ENCODE assay signal across 15 cellular contexts in genomic region chr16:17301184-17301583, GRCh38.
DNase-seq lines count a peak whose midpoint lies in the region; ATAC-seq and TF ChIP-seq lines count a peak whose summit lies in the region.
"Had no signal": no experiment of that assay in that cellular context is flagged by ENCODE, and none has a peak within 500 bp of the region (broad histone marks: within the 10 kb centered on the region; RNA-seq: fewer than 3 reads in every experiment).

No MANE protein-coding gene starts in this region.

- H3K9me3 Mint-ChIP-seq in CD14-positive monocyte (no peaks in the 10 kb centered on the region), IgD-negative memory B cell (no peaks in the 10 kb centered on the region), activated B cell treated with CpG ODN at 0.5 μM for 24 hours (no peaks in the 10 kb centered on the region)
- H3K9me3 Mint-ChIP-seq in stimulated activated memory B cell treated with anti-CD40 and anti-IgM and Interleukin-4, amounts not matched to agents 10 μg/mL and 1 μg/mL and 100 μg/mL, for 72 hours: no peaks in the 10 kb centered on the region
- H3K9me3 Mint-ChIP-seq: CD8-positive, alpha-beta memory T cell had no signal

- no peak for DNase-seq in CD14-positive monocyte (ENCODE audit: low spot score)
- no peak for DNase-seq in activated B cell treated with CpG ODN at 0.5 μM for 24 hours
- DNase-seq in COLO668 (lab: John Stamatoyannopoulos, UW; ENCODE audit: unreplicated experiment): no peak
- no peak for DNase-seq in putamen (ENCODE audit: low spot score)
- DNase-seq in RKO (ENCODE audit: low spot score): no peak
- DNase-seq: CD8-positive, alpha-beta memory T cell; EL; HCEC 1CT; NCI-H1105 treated with DMSO at 0.1 percent for 48 hours; NCI-H187 treated with DMSO at 0.1 percent for 48 hours; NCI-H446; NCI-H774; SIG-M5 had no signal

- H3K36me3 Mint-ChIP-seq in CD14-positive monocyte (peaks cover 3 to 7% of the 10 kb centered on the region in 2 donors), IgD-negative memory B cell (peaks cover 2% of the 10 kb centered on the region), activated B cell treated with CpG ODN at 0.5 μM for 24 hours (ENCODE audit: low read depth) (no peaks in the 10 kb centered on the region)
- no peaks in the 10 kb centered on the region for H3K36me3 Mint-ChIP-seq in stimulated activated memory B cell treated with anti-CD40 and anti-IgM and Interleukin-4, amounts not matched to agents 10 μg/mL and 1 μg/mL and 100 μg/mL, for 72 hours

- H3K27me3 Mint-ChIP-seq in CD14-positive monocyte (ENCODE audit: low read depth in 3 of 3): no peaks in the 10 kb centered on the region
- H3K27me3 Mint-ChIP-seq in IgD-negative memory B cell: no peaks in the 10 kb centered on the region
- H3K27me3 Mint-ChIP-seq in activated B cell treated with CpG ODN at 0.5 μM for 24 hours: no peaks in the 10 kb centered on the region
- no peaks in the 10 kb centered on the region for H3K27me3 Mint-ChIP-seq in stimulated activated memory B cell treated with anti-CD40 and anti-IgM and Interleukin-4, amounts not matched to agents 10 μg/mL and 1 μg/mL and 100 μg/mL, for 72 hours

- CTCF ChIA-PET in activated B cell treated with CpG ODN at 0.5 μM for 24 hours (lab: Charles Lee): interaction anchor here (0.6 to 3.0 kb wide), 20 partner anchors 9 to 708 kb away, joined by 3 to 16 read pairs (median 5); no protein-coding TSS in a partner anchor

- no peak overlapping the region for H3K4me3 Mint-ChIP-seq in CD14-positive monocyte
- peak overlapping the region in 3 of 4 donors; percentile 7 to 82 (median 80) for H3K4me3 Mint-ChIP-seq in IgD-negative memory B cell
- H3K4me3 Mint-ChIP-seq in activated B cell treated with CpG ODN at 0.5 μM for 24 hours: peak overlapping the region; percentile 58
- no peak overlapping the region for H3K4me3 Mint-ChIP-seq in stimulated activated memory B cell treated with anti-CD40 and anti-IgM and Interleukin-4, amounts not matched to agents 10 μg/mL and 1 μg/mL and 100 μg/mL, for 72 hours

- H3K4me1 Mint-ChIP-seq in CD14-positive monocyte (peaks cover 35% of the 10 kb centered on the region), IgD-negative memory B cell (peaks cover 33 to 47% (median 44%) of the 10 kb centered on the region in 3 donors), activated B cell treated with CpG ODN at 0.5 μM for 24 hours (peaks cover 70% of the 10 kb centered on the region)
- H3K4me1 Mint-ChIP-seq in stimulated activated memory B cell treated with anti-CD40 and anti-IgM and Interleukin-4, amounts not matched to agents 10 μg/mL and 1 μg/mL and 100 μg/mL, for 72 hours: peaks cover 61% of the 10 kb centered on the region

- peak; percentile 1 for ATAC-seq in activated B cell treated with CpG ODN at 0.5 μM for 24 hours (ENCODE audit: low read depth)
- no peak for ATAC-seq in stimulated activated memory B cell treated with anti-CD40 and anti-IgM and Interleukin-4, amounts not matched to agents 10 μg/mL and 1 μg/mL and 100 μg/mL, for 72 hours

- POLR2A ChIA-PET in activated B cell treated with CpG ODN at 0.5 μM for 24 hours (lab: Charles Lee): interaction anchor here (0.7 to 4.0 kb wide), 26 partner anchors 9 to 230 kb away, joined by 3 to 46 read pairs (median 6); no protein-coding TSS in a partner anchor

- intact Hi-C loops in CD14-positive monocyte (cut with micrococcal nuclease): loop anchor here in 1 of 2 donors (5.0 kb wide), 1 partner anchor 44 kb away; no protein-coding TSS in a partner anchor
- intact Hi-C loops in activated B cell treated with CpG ODN at 0.5 μM for 24 hours (cut with micrococcal nuclease): loop anchor here (1.0 to 5.0 kb wide), 9 partner anchors 10 to 274 kb away; no protein-coding TSS in a partner anchor

- peak overlapping the region in 5 of 7 donors; percentile 31 to 75 (median 48) for H3K27ac Mint-ChIP-seq in CD14-positive monocyte
- peak overlapping the region; percentile 43 to 70 (median 53) for H3K27ac Mint-ChIP-seq in IgD-negative memory B cell
- peak overlapping the region; percentile 85 for H3K27ac Mint-ChIP-seq in activated B cell treated with CpG ODN at 0.5 μM for 24 hours
- H3K27ac Mint-ChIP-seq in stimulated activated memory B cell treated with anti-CD40 and anti-IgM and Interleukin-4, amounts not matched to agents 10 μg/mL and 1 μg/mL and 100 μg/mL, for 72 hours: peak overlapping the region; percentile 84
- H3K27ac Mint-ChIP-seq: CD8-positive, alpha-beta memory T cell had no signal

- TF ChIP-seq CTCF in CD14-positive monocyte (IDR thresholded peaks at IDR 0.05) (no peak), activated B cell treated with CpG ODN at 0.5 μM for 24 hours (IDR thresholded peaks at IDR 0.05) (no peak)

Comparison
In these comparisons a context has a peak if more than half of its experiments do, and no peak if none do; other contexts are left out.
1. H3K4me3 Mint-ChIP-seq: peak in IgD-negative memory B cell (3 of 4) and activated B cell treated with CpG ODN at 0.5 μM for 24 hours (single experiment); none in CD14-positive monocyte (0 of 2) and stimulated activated memory B cell treated with anti-CD40 and anti-IgM and Interleukin-4, amounts not matched to agents 10 μg/mL and 1 μg/mL and 100 μg/mL, for 72 hours (single experiment).
2. Peak in every context shown above with its lines, with median percentiles within 50 percentile points of each other: H3K27ac Mint-ChIP-seq.